1 cellular context compared by ENCODE assay signal in the genomic region with DNA sequence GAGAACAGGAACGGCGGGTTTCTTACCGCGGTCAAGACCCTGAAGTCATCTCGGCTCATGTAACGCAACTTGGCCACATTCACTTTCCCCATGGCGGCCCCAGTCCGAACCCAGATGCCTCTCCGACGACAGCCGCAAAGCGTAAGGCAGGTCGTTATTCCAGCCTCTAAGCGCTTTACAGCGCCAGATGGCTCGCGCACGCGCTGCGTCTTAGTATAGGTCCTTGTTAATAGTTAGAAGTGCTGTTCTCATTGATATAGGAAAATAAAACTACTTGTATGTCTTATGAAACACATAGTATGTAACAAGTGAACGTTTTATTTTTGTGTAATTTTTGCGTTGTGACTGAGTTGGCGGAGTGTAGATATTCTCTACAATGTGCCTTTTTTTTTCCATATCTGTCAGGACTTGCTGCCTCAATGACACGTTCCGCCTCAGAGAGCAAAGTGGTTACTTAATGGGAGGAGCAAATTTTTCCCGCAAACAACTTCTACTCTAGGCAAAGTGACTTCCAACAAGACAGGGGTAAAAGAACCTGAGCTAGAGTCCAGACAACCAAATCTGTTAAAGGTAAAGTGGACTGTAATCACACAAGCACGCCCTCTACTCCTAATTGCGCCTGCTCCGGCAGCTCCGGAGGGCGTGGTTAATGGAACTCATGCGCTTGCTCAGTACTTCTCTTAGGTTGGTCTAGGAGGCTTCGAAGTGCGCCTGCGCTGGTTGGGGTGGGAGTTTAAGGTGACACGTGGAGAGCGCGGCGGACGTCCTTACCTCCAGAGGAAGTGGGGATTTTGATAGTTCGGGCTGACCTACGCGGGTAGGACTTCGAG.
TF ChIP-seq lines count a peak whose summit lies in the region.

A gene (minus strand): TSS at position 148 of the 830 bp plus-strand sequence. CDS start 56 bp downstream, at position 92.

TF ChIP-seq in HepG2, 621 proteins besides CTCF, POLR2A, EP300 and RAD21 (continued from another document and continues in another):
- TF ChIP-seq, protein P1, sequence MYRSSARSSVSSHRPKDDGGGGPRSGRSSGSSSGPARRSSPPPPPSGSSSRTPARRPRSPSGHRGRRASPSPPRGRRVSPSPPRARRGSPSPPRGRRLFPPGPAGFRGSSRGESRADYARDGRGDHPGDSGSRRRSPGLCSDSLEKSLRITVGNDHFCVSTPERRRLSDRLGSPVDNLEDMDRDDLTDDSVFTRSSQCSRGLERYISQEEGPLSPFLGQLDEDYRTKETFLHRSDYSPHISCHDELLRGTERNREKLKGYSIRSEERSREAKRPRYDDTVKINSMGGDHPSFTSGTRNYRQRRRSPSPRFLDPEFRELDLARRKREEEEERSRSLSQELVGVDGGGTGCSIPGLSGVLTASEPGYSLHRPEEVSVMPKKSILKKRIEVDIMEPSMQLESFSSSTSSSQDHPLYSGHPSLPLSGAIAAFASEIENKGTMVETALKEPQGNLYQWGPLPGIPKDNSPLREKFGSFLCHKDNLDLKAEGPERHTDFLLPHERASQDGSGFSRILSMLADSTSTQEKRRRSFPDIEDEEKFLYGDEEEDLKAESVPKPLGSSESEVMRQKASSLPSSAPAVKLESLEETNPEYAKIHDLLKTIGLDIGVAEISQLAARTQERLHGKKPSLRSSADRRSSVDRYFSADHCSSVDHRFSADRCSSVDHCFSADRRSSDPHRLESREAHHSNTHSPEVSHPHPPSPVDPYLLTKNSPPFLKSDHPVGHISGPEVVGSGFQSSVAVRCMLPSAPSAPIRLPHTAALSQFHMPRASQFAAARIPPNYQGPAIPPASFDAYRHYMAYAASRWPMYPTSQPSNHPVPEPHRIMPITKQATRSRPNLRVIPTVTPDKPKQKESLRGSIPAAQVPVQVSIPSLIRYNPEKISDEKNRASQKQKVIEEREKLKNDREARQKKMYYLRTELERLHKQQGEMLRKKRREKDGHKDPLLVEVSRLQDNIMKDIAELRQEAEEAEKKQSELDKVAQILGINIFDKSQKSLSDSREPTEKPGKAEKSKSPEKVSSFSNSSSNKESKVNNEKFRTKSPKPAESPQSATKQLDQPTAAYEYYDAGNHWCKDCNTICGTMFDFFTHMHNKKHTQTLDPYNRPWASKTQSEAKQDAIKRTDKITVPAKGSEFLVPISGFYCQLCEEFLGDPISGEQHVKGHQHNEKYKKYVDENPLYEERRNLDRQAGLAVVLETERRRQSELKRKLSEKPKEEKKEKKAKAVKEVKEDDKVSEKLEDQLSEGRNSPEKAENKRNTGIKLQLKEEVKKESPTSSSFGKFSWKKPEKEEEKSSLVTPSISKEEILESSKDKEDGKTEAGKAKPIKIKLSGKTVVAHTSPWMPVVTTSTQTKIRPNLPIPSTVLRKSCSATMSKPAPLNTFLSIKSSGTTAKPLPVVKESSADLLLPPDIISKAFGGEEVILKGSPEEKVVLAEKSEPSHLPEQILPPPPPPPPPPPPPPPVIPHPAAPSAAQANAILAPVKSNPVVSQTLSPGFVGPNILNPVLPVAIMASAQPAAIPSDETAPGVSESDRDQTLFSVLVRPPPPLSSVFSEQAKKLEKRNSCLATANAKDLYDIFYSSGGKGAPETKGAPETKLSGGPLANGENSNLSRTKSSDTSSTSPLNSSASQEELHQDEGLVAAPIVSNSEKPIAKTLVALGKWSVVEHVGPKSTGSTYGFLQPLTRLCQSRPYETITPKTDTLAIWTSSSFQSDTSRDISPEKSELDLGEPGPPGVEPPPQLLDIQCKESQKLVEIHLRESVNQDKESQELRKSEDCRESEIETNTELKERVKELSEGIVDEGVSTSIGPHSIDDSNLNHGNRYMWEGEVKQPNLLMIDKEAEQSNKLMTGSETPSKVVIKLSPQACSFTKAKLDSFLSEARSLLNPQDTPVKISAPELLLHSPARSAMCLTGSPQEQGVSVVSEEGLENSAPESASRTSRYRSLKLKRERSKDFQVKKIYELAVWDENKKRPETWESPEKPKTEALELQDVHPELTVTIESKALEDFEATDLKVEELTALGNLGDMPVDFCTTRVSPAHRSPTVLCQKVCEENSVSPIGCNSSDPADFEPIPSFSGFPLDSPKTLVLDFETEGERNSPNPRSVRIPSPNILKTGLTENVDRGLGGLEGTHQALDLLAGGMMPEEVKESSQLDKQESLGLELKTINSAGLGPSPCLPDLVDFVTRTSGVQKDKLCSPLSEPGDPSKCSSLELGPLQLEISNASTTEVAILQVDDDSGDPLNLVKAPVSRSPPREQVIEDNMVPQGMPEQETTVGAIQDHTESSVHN (CRISPR knock-in tag; IDR thresholded peaks at IDR 0.05), result peak; percentile 67; the same call in 1 of the 2 replicates
- TF ChIP-seq ZNF274 (CRISPR knock-in tag; IDR thresholded peaks at IDR 0.05) (peak; percentile 83; the same call in 1 of the 2 replicates), ZFX (CRISPR knock-in tag; IDR thresholded peaks at IDR 0.05; ENCODE audit: low read depth) (peak; percentile 54), ZNF709 (CRISPR knock-in tag; IDR thresholded peaks at IDR 0.05) (peak; percentile 63; the same call in 1 of the 2 replicates), TAF1 (CRISPR knock-in tag; IDR thresholded peaks at IDR 0.05) (peak; percentile 84), GATAD1 (CRISPR knock-in tag; IDR thresholded peaks at IDR 0.05) (peak; percentile 85), ZNF788 (CRISPR knock-in tag; IDR thresholded peaks at IDR 0.05; ENCODE audit: borderline replicate concordance) (peak; percentile 74; the same call in 1 of the 2 replicates), ZNF143 (CRISPR knock-in tag; IDR thresholded peaks at IDR 0.05) (peak; percentile 55), RXRB (CRISPR knock-in tag; IDR thresholded peaks at IDR 0.05; ENCODE audit: borderline replicate concordance) (peak; percentile 20; the same call in 1 of the 2 replicates), SAP130 (CRISPR knock-in tag; IDR thresholded peaks at IDR 0.05; ENCODE audit: low read depth) (peak; percentile 83), TAF15 (IDR thresholded peaks at IDR 0.05; ENCODE audit: low read depth, low read length, poor library complexity, severe bottlenecking) (no peak), ETV5 (CRISPR knock-in tag; IDR thresholded peaks at IDR 0.05; ENCODE audit: borderline replicate concordance) (peak; percentile 63), TCF7 (IDR thresholded peaks at IDR 0.05; ENCODE audit: low read depth) (no peak), SALL1 (CRISPR knock-in tag; IDR thresholded peaks at IDR 0.05) (peak; percentile 86), PRPF4 (IDR thresholded peaks at IDR 0.05; ENCODE audit: low read depth, low read length, poor library complexity, severe bottlenecking) (no peak), BCL6 (CRISPR knock-in tag; IDR thresholded peaks at IDR 0.05) (peak; percentile 35; the same call in 1 of the 2 replicates), ERF (CRISPR knock-in tag; IDR thresholded peaks at IDR 0.05) (peak; percentile 81), NFIB (CRISPR knock-in tag; IDR thresholded peaks at IDR 0.05; ENCODE audit: borderline replicate concordance) (no peak), KLF16 (CRISPR knock-in tag; IDR thresholded peaks at IDR 0.05) (peak in 1 of 2 experiments; percentile 46; a peak in 2 of 4 replicates), ARHGAP35 (CRISPR knock-in tag; IDR thresholded peaks at IDR 0.05; ENCODE audit: borderline replicate concordance) (peak; percentile 37; the same call in 1 of the 2 replicates), SP140L (CRISPR knock-in tag; IDR thresholded peaks at IDR 0.05; ENCODE audit: borderline replicate concordance) (no peak), MYC (CRISPR knock-in tag; IDR thresholded peaks at IDR 0.05; ENCODE audit: borderline replicate concordance) (peak; percentile 74), BORCS8-MEF2B (CRISPR knock-in tag; IDR thresholded peaks at IDR 0.05) (peak; percentile 88; the same call in 1 of the 2 replicates), ZNF550 (CRISPR knock-in tag; IDR thresholded peaks at IDR 0.05; ENCODE audit: borderline replicate concordance) (no peak), SRF (IDR thresholded peaks at IDR 0.05; ENCODE audit: low read depth, low read length) (no peak)
- TF ChIP-seq, protein P2, sequence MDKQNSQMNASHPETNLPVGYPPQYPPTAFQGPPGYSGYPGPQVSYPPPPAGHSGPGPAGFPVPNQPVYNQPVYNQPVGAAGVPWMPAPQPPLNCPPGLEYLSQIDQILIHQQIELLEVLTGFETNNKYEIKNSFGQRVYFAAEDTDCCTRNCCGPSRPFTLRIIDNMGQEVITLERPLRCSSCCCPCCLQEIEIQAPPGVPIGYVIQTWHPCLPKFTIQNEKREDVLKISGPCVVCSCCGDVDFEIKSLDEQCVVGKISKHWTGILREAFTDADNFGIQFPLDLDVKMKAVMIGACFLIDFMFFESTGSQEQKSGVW (CRISPR knock-in tag; IDR thresholded peaks at IDR 0.05; ENCODE audit: borderline replicate concordance), result no peak
- TF ChIP-seq, protein P3, sequence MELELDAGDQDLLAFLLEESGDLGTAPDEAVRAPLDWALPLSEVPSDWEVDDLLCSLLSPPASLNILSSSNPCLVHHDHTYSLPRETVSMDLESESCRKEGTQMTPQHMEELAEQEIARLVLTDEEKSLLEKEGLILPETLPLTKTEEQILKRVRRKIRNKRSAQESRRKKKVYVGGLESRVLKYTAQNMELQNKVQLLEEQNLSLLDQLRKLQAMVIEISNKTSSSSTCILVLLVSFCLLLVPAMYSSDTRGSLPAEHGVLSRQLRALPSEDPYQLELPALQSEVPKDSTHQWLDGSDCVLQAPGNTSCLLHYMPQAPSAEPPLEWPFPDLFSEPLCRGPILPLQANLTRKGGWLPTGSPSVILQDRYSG (CRISPR knock-in tag; IDR thresholded peaks at IDR 0.05), result peak; percentile 93
- TF ChIP-seq, protein P4, sequence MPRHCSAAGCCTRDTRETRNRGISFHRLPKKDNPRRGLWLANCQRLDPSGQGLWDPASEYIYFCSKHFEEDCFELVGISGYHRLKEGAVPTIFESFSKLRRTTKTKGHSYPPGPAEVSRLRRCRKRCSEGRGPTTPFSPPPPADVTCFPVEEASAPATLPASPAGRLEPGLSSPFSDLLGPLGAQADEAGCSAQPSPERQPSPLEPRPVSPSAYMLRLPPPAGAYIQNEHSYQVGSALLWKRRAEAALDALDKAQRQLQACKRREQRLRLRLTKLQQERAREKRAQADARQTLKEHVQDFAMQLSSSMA (CRISPR knock-in tag; IDR thresholded peaks at IDR 0.05), result peak; percentile 84
- TF ChIP-seq, protein P5, sequence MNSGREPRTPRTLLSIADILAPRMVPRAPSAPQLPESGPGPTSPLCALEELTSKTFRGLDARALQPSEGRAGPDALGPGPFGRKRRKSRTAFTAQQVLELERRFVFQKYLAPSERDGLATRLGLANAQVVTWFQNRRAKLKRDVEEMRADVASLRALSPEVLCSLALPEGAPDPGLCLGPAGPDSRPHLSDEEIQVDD (CRISPR knock-in tag; IDR thresholded peaks at IDR 0.05; ENCODE audit: borderline replicate concordance), result peak; percentile 91; the same call in 1 of the 2 replicates
- TF ChIP-seq, protein P6, sequence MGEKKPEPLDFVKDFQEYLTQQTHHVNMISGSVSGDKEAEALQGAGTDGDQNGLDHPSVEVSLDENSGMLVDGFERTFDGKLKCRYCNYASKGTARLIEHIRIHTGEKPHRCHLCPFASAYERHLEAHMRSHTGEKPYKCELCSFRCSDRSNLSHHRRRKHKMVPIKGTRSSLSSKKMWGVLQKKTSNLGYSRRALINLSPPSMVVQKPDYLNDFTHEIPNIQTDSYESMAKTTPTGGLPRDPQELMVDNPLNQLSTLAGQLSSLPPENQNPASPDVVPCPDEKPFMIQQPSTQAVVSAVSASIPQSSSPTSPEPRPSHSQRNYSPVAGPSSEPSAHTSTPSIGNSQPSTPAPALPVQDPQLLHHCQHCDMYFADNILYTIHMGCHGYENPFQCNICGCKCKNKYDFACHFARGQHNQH (CRISPR knock-in tag; IDR thresholded peaks at IDR 0.05), result peak; percentile 77
- TF ChIP-seq, protein P7, sequence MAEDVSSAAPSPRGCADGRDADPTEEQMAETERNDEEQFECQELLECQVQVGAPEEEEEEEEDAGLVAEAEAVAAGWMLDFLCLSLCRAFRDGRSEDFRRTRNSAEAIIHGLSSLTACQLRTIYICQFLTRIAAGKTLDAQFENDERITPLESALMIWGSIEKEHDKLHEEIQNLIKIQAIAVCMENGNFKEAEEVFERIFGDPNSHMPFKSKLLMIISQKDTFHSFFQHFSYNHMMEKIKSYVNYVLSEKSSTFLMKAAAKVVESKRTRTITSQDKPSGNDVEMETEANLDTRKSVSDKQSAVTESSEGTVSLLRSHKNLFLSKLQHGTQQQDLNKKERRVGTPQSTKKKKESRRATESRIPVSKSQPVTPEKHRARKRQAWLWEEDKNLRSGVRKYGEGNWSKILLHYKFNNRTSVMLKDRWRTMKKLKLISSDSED (CRISPR knock-in tag; IDR thresholded peaks at IDR 0.05), result no peak
- TF ChIP-seq, protein P8, sequence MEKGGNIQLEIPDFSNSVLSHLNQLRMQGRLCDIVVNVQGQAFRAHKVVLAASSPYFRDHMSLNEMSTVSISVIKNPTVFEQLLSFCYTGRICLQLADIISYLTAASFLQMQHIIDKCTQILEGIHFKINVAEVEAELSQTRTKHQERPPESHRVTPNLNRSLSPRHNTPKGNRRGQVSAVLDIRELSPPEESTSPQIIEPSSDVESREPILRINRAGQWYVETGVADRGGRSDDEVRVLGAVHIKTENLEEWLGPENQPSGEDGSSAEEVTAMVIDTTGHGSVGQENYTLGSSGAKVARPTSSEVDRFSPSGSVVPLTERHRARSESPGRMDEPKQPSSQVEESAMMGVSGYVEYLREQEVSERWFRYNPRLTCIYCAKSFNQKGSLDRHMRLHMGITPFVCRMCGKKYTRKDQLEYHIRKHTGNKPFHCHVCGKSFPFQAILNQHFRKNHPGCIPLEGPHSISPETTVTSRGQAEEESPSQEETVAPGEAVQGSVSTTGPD (CRISPR knock-in tag; IDR thresholded peaks at IDR 0.05), result no peak; the same call in 1 of the 2 replicates
- TF ChIP-seq, protein P9, sequence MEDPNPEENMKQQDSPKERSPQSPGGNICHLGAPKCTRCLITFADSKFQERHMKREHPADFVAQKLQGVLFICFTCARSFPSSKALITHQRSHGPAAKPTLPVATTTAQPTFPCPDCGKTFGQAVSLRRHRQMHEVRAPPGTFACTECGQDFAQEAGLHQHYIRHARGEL (CRISPR knock-in tag; IDR thresholded peaks at IDR 0.05), result no peak
- TF ChIP-seq, protein P10, sequence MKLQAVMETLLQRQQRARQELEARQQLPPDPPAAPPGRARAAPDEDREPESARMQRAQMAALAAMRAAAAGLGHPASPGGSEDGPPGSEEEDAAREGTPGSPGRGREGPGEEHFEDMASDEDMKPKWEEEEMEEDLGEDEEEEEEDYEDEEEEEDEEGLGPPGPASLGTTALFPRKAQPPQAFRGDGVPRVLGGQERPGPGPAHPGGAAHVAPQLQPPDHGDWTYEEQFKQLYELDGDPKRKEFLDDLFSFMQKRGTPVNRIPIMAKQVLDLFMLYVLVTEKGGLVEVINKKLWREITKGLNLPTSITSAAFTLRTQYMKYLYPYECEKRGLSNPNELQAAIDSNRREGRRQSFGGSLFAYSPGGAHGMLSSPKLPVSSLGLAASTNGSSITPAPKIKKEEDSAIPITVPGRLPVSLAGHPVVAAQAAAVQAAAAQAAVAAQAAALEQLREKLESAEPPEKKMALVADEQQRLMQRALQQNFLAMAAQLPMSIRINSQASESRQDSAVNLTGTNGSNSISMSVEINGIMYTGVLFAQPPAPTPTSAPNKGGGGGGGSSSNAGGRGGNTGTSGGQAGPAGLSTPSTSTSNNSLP (IDR thresholded peaks at IDR 0.05; ENCODE audit: low read depth, low read length), result 0 out of 2 replicates have a peak, but pooled peaks have one; percentile 12
- TF ChIP-seq, protein P11, sequence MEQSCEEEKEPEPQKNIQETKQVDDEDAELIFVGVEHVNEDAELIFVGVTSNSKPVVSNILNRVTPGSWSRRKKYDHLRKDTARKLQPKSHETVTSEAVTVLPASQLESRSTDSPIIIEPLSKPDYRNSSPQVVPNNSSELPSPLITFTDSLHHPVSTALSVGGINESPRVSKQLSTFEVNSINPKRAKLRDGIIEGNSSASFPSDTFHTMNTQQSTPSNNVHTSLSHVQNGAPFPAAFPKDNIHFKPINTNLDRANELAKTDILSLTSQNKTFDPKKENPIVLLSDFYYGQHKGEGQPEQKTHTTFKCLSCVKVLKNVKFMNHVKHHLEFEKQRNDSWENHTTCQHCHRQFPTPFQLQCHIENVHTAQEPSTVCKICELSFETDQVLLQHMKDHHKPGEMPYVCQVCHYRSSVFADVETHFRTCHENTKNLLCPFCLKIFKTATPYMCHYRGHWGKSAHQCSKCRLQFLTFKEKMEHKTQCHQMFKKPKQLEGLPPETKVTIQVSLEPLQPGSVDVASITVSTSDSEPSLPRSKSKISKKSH (CRISPR knock-in tag; IDR thresholded peaks at IDR 0.05; ENCODE audit: borderline replicate concordance), result peak; percentile 96
